19 cellular contexts compared by ENCODE assay signal in the genomic region with DNA sequence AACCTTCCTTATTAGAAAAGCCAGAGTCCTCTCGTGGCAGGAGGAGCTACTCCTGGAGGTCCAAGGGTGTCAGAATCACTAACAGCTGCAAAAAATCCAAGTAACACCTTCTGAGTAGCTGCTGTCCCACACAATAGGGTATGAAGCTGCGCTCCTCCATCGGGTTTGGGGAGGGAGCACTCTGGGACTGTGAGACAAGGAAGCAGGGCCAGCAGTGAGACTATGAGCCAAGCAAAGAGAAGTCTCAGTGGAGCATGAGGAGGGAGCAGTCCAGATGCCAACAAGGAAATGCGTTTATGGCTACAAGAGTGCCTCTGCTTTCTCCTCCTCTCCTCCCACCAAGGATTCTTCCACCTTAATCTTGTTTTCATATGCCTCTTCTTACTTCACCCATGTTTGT. TPM values are rescaled to one million over a fixed set of nuclear protein-coding genes. Genes with fewer than 3 reads are reported as not detected.
"Had no signal": no experiment of that assay in that cellular context is flagged by ENCODE, and none has a peak within 500 bp of the region (broad histone marks: within the 10 kb centered on the region; RNA-seq: fewer than 3 reads in every experiment).

No MANE protein-coding gene starts in this region.

- H3K4me3 ChIP-seq: coronary artery, hepatocyte, neural progenitor cell, psoas muscle, right lobe of liver had no signal

- H3K27me3 ChIP-seq: brain microvascular endothelial cell, hepatocyte, neural progenitor cell, right lobe of liver had no signal

- H3K36me3 ChIP-seq: brain microvascular endothelial cell, neural progenitor cell, right lobe of liver had no signal

- H3K9me3 Mint-ChIP-seq: activated CD4-positive, alpha-beta T cell treated with anti-CD3 and anti-CD28 coated beads, Interleukin-2, amount 10 ng/mL, durations not matched to agents 24 days and 14 days; activated CD8-positive, alpha-beta T cell treated with anti-CD3 and anti-CD28 coated beads for 36 hours; activated T-cell treated with anti-CD3 and anti-CD28 coated beads, Interleukin-2, amount 50 U/mL, for 4 hours; central memory CD8-positive, alpha-beta T cell; neural progenitor cell; stimulated activated memory B cell treated with anti-CD40 and anti-IgM and Interleukin-4, amounts not matched to agents 10 μg/mL and 1 μg/mL and 100 μg/mL, for 72 hours; T-cell had no signal

- H3K27ac ChIP-seq: brain microvascular endothelial cell, coronary artery, hepatocyte, neural progenitor cell, psoas muscle, right lobe of liver had no signal

- DNase-seq: activated CD4-positive, alpha-beta T cell treated with anti-CD3 and anti-CD28 coated beads, Interleukin-2, amount 10 ng/mL, durations not matched to agents 24 days and 14 days; activated CD8-positive, alpha-beta T cell treated with anti-CD3 and anti-CD28 coated beads for 36 hours; activated naive CD4-positive, alpha-beta T cell treated with anti-CD3 and anti-CD28 coated beads, Interleukin-2, amount 50 U/mL, for 16 hours; activated T-cell treated with anti-CD3 and anti-CD28 coated beads, Interleukin-2, amount 50 U/mL, for 4 hours; brain microvascular endothelial cell; midbrain; SK-N-SH; stimulated activated CD4-positive, alpha-beta T cell treated with anti-CD3 and anti-CD28 coated beads, Interleukin-4, amount 100 ng/mL, for 4 hours; T-cell; T-helper 9 cell had no signal

- H3K27ac Mint-ChIP-seq: activated CD4-positive, alpha-beta T cell treated with anti-CD3 and anti-CD28 coated beads, Interleukin-2, amount 10 ng/mL, durations not matched to agents 24 days and 14 days; activated CD8-positive, alpha-beta T cell treated with anti-CD3 and anti-CD28 coated beads for 36 hours; neural progenitor cell; stimulated activated memory B cell treated with anti-CD40 and anti-IgM and Interleukin-4, amounts not matched to agents 10 μg/mL and 1 μg/mL and 100 μg/mL, for 72 hours; T-cell had no signal

- H3K27me3 Mint-ChIP-seq: activated CD8-positive, alpha-beta T cell treated with anti-CD3 and anti-CD28 coated beads for 36 hours; central memory CD8-positive, alpha-beta T cell; stimulated activated memory B cell treated with anti-CD40 and anti-IgM and Interleukin-4, amounts not matched to agents 10 μg/mL and 1 μg/mL and 100 μg/mL, for 72 hours; T-cell had no signal

- ATAC-seq: activated CD8-positive, alpha-beta T cell treated with anti-CD3 and anti-CD28 coated beads for 36 hours; activated T-cell treated with anti-CD3 and anti-CD28 coated beads, Interleukin-2, amount 50 U/mL, for 4 hours; psoas muscle; stimulated activated memory B cell treated with anti-CD40 and anti-IgM and Interleukin-4, amounts not matched to agents 10 μg/mL and 1 μg/mL and 100 μg/mL, for 72 hours; T-cell had no signal

- H3K4me1 ChIP-seq: neural progenitor cell, psoas muscle, right lobe of liver had no signal

- H3K9me3 ChIP-seq: psoas muscle, right lobe of liver, SK-N-SH had no signal

- H3K4me3 Mint-ChIP-seq: activated CD4-positive, alpha-beta T cell treated with anti-CD3 and anti-CD28 coated beads, Interleukin-2, amount 10 ng/mL, durations not matched to agents 24 days and 14 days; activated CD8-positive, alpha-beta T cell treated with anti-CD3 and anti-CD28 coated beads for 36 hours; activated T-cell treated with anti-CD3 and anti-CD28 coated beads, Interleukin-2, amount 50 U/mL, for 4 hours; central memory CD8-positive, alpha-beta T cell; neural progenitor cell; stimulated activated memory B cell treated with anti-CD40 and anti-IgM and Interleukin-4, amounts not matched to agents 10 μg/mL and 1 μg/mL and 100 μg/mL, for 72 hours; T-cell had no signal

- H3K4me1 Mint-ChIP-seq: activated CD4-positive, alpha-beta T cell treated with anti-CD3 and anti-CD28 coated beads, Interleukin-2, amount 10 ng/mL, durations not matched to agents 24 days and 14 days; central memory CD8-positive, alpha-beta T cell; neural progenitor cell; stimulated activated memory B cell treated with anti-CD40 and anti-IgM and Interleukin-4, amounts not matched to agents 10 μg/mL and 1 μg/mL and 100 μg/mL, for 72 hours; T-cell had no signal

- H3K36me3 Mint-ChIP-seq: neural progenitor cell; stimulated activated memory B cell treated with anti-CD40 and anti-IgM and Interleukin-4, amounts not matched to agents 10 μg/mL and 1 μg/mL and 100 μg/mL, for 72 hours had no signal

RNA-seq across cellular contexts. Expression of gene SEMA3G, which starts 21.7 kb away (rescaled TPM):
- total RNA-seq: activated CD8-positive, alpha-beta T cell treated with anti-CD3 and anti-CD28 coated beads for 36 hours; osteocyte had no signal

RNA-seq across cellular contexts. Expression of gene TNNC1, which starts 30.6 kb away (rescaled TPM):
- total RNA-seq: lung microvascular endothelial cell, osteocyte had no signal
